ENCODE assay signal across 8 cellular contexts in the genomic region with DNA sequence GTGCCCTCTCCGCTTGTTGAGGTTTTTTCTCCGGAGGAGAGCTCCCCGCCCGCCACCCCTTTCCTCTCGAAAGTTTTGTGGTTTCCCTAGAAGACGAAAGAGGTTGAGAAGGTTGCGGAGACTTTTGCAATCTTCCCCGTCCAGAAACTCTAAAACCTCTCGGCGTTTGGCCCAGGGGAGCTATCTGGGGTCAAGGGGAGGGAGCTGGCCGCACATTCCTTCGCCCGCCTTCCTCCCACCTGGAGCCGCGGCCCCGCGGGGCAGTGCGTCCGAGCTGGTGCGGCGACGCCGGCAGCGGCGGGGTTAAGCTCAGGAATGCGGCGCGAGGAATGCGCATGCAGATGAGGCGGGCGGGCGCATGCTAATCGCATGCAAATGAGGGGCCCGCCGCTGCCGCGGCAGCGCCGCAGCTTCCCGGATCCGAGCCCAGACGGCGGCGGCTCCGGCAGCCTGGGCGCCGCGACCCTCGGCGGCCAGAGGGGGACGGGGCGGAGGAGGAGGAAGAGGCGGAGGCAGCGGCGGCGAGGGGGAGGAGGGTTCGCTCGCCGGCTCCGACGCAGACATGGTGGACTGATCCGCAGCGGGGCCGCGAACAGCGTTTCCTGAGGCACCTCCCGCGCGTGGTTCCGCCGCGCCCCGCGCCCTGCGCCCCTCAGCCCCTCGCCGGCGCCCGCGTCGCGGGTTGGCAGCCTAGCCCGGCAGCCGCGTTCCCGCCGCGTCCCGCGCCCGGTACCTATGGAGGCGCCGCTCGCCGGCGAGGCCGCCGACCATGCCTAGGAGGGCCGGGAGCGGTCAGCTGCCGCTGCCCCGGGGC. TPM values are rescaled to one million over a fixed set of nuclear protein-coding genes. Genes with fewer than 3 reads are reported as not detected.
A peak's percentile ranks its signal among the peaks of the same experiment; 100 is the strongest.
DNase-seq lines count a peak whose midpoint lies in the region; ATAC-seq and TF ChIP-seq lines count a peak whose summit lies in the region.

A gene (plus strand): TSS at position 535 of the 814 bp plus-strand sequence. CDS start 235 bp downstream, at position 770.

- H3K4me1 ChIP-seq in heart left ventricle (peaks cover 0 to 36% (median 18%) of the 10 kb centered on the region in 12 donors), ovary (ENCODE audit: insufficient read depth) (peaks cover 4% of the 10 kb centered on the region), tibial artery (peaks cover 0 to 32% (median 9%) of the 10 kb centered on the region in 4 donors)

- ATAC-seq in GM21717 (IDR thresholded peaks at IDR 0.05; ENCODE audit: unreplicated experiment) (peak; percentile 60), heart left ventricle (peak; percentile 85 to 94 (median 93))

- no peak for TF ChIP-seq CTCF in LNCaP clone FGC (IDR thresholded peaks at IDR 0.05; ENCODE audit: control insufficient read depth, extremely low read depth, insufficient read depth)
- peak in 4 of 12 donors; percentile 21 to 27 (median 24) for TF ChIP-seq CTCF in heart left ventricle (IDR thresholded peaks at IDR 0.05)
- TF ChIP-seq CTCF in ovary (IDR thresholded peaks at IDR 0.05): peak in 2 of 3 donors; percentile 43 to 44
- peak in 1 of 2 experiments; percentile 33 for TF ChIP-seq CTCF in tibial artery (IDR thresholded peaks at IDR 0.05)

- peaks cover 0 to 18% (median 0%) of the 10 kb centered on the region in 9 donors for H3K27me3 ChIP-seq in heart left ventricle
- H3K27me3 ChIP-seq in ovary: no peaks in the 10 kb centered on the region
- no peaks in the 10 kb centered on the region for H3K27me3 ChIP-seq in tibial artery

- TF ChIP-seq POLR2A in heart left ventricle (IDR thresholded peaks at IDR 0.05) (peak; percentile 23 to 77), ovary (IDR thresholded peaks at IDR 0.05) (peak; percentile 78)

- peak; percentile 85 for DNase-seq in COLO668 (lab: John Stamatoyannopoulos, UW; ENCODE audit: unreplicated experiment)
- DNase-seq in LNCaP clone FGC (ENCODE audit: low read depth): no peak
- DNase-seq in T-helper 2 cell: peak; percentile 13 to 64 (median 44)
- DNase-seq in heart left ventricle: peak; percentile 91 to 96 (median 93)
- peak; percentile 86 to 93 (median 87) for DNase-seq in ovary
- DNase-seq in tibial artery: peak; percentile 87 to 91

- H3K36me3 ChIP-seq in heart left ventricle (no peaks in the 10 kb centered on the region), ovary (no peaks in the 10 kb centered on the region), tibial artery (no peaks in the 10 kb centered on the region)

- no peaks in the 10 kb centered on the region for H3K9me3 ChIP-seq in heart left ventricle
- no peaks in the 10 kb centered on the region for H3K9me3 ChIP-seq in ovary
- H3K9me3 ChIP-seq in tibial artery: no peaks in the 10 kb centered on the region

- 0 to 1% (median 0%) methylated on average over 22 to 102 of the region's 102 CpGs for WGBS in heart left ventricle, 4 donors
- WGBS in ovary, 3 donors: 0 to 1% (median 0%) methylated on average over 60 to 101 of the region's 102 CpGs

- peak within 1 kb of the TSS; percentile 55 for H3K27ac ChIP-seq in angular gyrus (ENCODE audit: low read depth, low read length)
- peak within 1 kb of the TSS; percentile 91 to 99 (median 97) for H3K27ac ChIP-seq in heart left ventricle
- peak within 1 kb of the TSS; percentile 62 to 93 for H3K27ac ChIP-seq in ovary
- peak within 1 kb of the TSS; percentile 95 to 98 for H3K27ac ChIP-seq in tibial artery

- intact Hi-C loops in heart left ventricle (cut with DNase I): loop anchor here in 2 of 10 donors (5.0 kb wide), 4 partner anchors 43 to 143 kb away; no protein-coding TSS in a partner anchor
- intact Hi-C loops in ovary (cut with DNase I): loop anchor here in 1 of 4 donors (10.0 kb wide), 1 partner anchor 184 kb away; a partner anchor contains a TSS
- intact Hi-C loops in tibial artery (cut with DNase I; ENCODE audit: low total_unique reads): no loop called here

- TF ChIP-seq EP300 in ovary (IDR thresholded peaks at IDR 0.05): no peak

- H3K4me3 ChIP-seq in LNCaP clone FGC (ENCODE audit: low read depth, low read length): peak within 1 kb of the TSS; percentile 49
- peak within 1 kb of the TSS; percentile 52 to 92 (median 81) for H3K4me3 ChIP-seq in heart left ventricle
- peak within 1 kb of the TSS; percentile 59 for H3K4me3 ChIP-seq in ovary
- peak within 1 kb of the TSS; percentile 85 to 88 for H3K4me3 ChIP-seq in tibial artery

RNA-seq across cellular contexts. Expression of the gene that starts here (rescaled TPM):
- total RNA-seq in heart left ventricle (10 to 100 TPM; 21.4 to 43.0 (median 36.5) TPM), ovary (10 to 100 TPM; 28.3 to 43.0 (median 32.7) TPM)
- polyA plus RNA-seq in heart left ventricle (10 to 100 TPM in 1 of 2 donors, 1 to 10 TPM in 1; 5.4 to 16.2 TPM), ovary (10 to 100 TPM in 1 of 2 donors, 1 to 10 TPM in 1; 9.4 to 18.8 TPM)
